In the genomic region with DNA sequence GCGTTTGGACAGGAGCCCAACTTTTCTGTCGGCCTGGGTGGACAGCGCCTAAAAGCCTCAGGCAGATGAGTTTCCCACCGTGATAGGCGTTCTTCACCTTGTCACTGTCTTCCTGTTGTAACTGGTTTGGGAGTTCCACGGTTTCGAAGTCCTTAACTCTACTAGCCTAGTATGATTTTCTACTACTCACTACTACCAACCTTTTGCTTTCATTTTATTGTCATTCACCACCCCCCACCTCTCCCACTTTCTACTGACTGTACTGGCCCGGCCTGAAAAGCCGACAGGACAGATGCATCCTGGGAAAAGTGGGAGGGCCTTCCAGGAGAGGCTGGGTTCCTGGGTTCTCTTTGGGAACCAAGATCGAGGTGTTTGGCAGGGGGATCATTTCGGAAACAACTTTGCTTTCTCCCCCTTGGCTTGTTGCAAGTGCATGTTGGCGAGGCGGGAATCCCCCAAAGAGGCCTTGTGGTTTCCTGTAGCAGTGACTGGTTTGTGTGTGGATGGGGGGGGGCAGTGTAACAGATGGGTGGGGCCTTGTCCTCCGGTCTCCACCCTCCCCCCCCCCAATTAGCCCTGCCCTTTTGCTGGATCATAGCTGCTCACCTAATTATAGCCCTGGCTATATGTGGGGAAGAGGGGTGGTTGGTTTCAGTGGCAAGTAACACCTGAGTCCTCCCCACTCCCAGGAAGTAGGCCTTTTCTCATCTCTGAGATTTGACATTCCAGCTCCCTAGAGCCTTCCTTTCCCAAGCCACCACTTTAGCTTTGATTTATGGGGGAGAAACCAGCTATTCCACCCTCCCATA, we compare ENCODE assay signal across 1 cellular context.
TF ChIP-seq lines count a peak whose summit lies in the region.

No MANE protein-coding gene starts in this region.

TF ChIP-seq in K562, 482 proteins besides CTCF, POLR2A, EP300 and RAD21 (continues in another document):
- TF ChIP-seq POLR2B (IDR thresholded peaks at IDR 0.05; ENCODE audit: low read depth, partially characterized antibody) (peak; percentile 66), HOXB6 (CRISPR knock-in tag; IDR thresholded peaks at IDR 0.05; ENCODE audit: borderline replicate concordance) (no peak), ZNF143 (CRISPR knock-in tag; IDR thresholded peaks at IDR 0.05) (peak; percentile 72), ZNF197 (CRISPR knock-in tag; IDR thresholded peaks at IDR 0.05; ENCODE audit: low read depth) (no peak), TBP (optimal IDR thresholded peaks at IDR 0.05; ENCODE audit: low read depth, low read length) (peak; percentile 79), BRD9 (IDR thresholded peaks at IDR 0.05; ENCODE audit: low read depth, partially characterized antibody) (no peak), CBFB (CRISPR knock-in tag; IDR thresholded peaks at IDR 0.05) (no peak), FOXK1 (CRISPR knock-in tag; IDR thresholded peaks at IDR 0.05; ENCODE audit: borderline replicate concordance) (no peak), TAF9B (IDR thresholded peaks at IDR 0.05; ENCODE audit: partially characterized antibody) (peak; percentile 48), SMARCE1 (IDR thresholded peaks at IDR 0.05) (0 out of 2 replicates have a peak, but pooled peaks have one; percentile 21), HMG20B (CRISPR knock-in tag; IDR thresholded peaks at IDR 0.05) (no peak), C11orf30 (IDR thresholded peaks at IDR 0.05; ENCODE audit: low read depth) (0 out of 2 replicates have a peak, but pooled peaks have one; percentile 6), HNRNPUL1 (IDR thresholded peaks at IDR 0.05; ENCODE audit: low read length) (peak; percentile 68; the same call in 1 of the 2 replicates), ZNF184 (CRISPR knock-in tag; IDR thresholded peaks at IDR 0.05) (no peak), DMBX1 (CRISPR knock-in tag; IDR thresholded peaks at IDR 0.05; ENCODE audit: borderline replicate concordance) (no peak), MAZ (CRISPR knock-in tag; conservative IDR thresholded peaks at IDR 0.05 in 1 of 2, IDR thresholded peaks at IDR 0.05 in 1 of 2) (peak; percentile 15 to 34; a peak in 1 of 4 replicates), ELF1 (tag; IDR thresholded peaks at IDR 0.05) (no peak), ZZZ3 (IDR thresholded peaks at IDR 0.05) (no peak), RAD51 (IDR thresholded peaks at IDR 0.05; ENCODE audit: borderline replicate concordance, low read depth) (no peak), SIN3A (IDR thresholded peaks at IDR 0.05; ENCODE audit: borderline replicate concordance in 2 of 2, control insufficient read depth in 1 of 2, low read depth in 2 of 2, low read length in 2 of 2) (no peak), PML (IDR thresholded peaks at IDR 0.05; ENCODE audit: low read length) (peak; percentile 40; the same call in 1 of the 2 replicates), MYC (IDR thresholded peaks at IDR 0.05; ENCODE audit: low read depth, low read length) (no peak), MYC (CRISPR knock-in tag; IDR thresholded peaks at IDR 0.05; ENCODE audit: borderline replicate concordance, low read depth) (no peak), ZNF75A (CRISPR knock-in tag; IDR thresholded peaks at IDR 0.05) (peak; percentile 76; the same call in 1 of the 2 replicates), FOXJ3 (CRISPR knock-in tag; IDR thresholded peaks at IDR 0.05) (no peak), RFX1 (IDR thresholded peaks at IDR 0.05) (no peak)
- TF ChIP-seq, protein P1, sequence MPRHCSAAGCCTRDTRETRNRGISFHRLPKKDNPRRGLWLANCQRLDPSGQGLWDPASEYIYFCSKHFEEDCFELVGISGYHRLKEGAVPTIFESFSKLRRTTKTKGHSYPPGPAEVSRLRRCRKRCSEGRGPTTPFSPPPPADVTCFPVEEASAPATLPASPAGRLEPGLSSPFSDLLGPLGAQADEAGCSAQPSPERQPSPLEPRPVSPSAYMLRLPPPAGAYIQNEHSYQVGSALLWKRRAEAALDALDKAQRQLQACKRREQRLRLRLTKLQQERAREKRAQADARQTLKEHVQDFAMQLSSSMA (CRISPR knock-in tag; IDR thresholded peaks at IDR 0.05), result no peak
- TF ChIP-seq, protein P2, sequence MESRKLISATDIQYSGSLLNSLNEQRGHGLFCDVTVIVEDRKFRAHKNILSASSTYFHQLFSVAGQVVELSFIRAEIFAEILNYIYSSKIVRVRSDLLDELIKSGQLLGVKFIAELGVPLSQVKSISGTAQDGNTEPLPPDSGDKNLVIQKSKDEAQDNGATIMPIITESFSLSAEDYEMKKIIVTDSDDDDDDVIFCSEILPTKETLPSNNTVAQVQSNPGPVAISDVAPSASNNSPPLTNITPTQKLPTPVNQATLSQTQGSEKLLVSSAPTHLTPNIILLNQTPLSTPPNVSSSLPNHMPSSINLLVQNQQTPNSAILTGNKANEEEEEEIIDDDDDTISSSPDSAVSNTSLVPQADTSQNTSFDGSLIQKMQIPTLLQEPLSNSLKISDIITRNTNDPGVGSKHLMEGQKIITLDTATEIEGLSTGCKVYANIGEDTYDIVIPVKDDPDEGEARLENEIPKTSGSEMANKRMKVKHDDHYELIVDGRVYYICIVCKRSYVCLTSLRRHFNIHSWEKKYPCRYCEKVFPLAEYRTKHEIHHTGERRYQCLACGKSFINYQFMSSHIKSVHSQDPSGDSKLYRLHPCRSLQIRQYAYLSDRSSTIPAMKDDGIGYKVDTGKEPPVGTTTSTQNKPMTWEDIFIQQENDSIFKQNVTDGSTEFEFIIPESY (CRISPR knock-in tag; IDR thresholded peaks at IDR 0.05), result no peak
- TF ChIP-seq, protein P3, sequence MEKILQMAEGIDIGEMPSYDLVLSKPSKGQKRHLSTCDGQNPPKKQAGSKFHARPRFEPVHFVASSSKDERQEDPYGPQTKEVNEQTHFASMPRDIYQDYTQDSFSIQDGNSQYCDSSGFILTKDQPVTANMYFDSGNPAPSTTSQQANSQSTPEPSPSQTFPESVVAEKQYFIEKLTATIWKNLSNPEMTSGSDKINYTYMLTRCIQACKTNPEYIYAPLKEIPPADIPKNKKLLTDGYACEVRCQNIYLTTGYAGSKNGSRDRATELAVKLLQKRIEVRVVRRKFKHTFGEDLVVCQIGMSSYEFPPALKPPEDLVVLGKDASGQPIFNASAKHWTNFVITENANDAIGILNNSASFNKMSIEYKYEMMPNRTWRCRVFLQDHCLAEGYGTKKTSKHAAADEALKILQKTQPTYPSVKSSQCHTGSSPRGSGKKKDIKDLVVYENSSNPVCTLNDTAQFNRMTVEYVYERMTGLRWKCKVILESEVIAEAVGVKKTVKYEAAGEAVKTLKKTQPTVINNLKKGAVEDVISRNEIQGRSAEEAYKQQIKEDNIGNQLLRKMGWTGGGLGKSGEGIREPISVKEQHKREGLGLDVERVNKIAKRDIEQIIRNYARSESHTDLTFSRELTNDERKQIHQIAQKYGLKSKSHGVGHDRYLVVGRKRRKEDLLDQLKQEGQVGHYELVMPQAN (IDR thresholded peaks at IDR 0.05; ENCODE audit: borderline replicate concordance), result peak; percentile 51
- TF ChIP-seq, protein P4, sequence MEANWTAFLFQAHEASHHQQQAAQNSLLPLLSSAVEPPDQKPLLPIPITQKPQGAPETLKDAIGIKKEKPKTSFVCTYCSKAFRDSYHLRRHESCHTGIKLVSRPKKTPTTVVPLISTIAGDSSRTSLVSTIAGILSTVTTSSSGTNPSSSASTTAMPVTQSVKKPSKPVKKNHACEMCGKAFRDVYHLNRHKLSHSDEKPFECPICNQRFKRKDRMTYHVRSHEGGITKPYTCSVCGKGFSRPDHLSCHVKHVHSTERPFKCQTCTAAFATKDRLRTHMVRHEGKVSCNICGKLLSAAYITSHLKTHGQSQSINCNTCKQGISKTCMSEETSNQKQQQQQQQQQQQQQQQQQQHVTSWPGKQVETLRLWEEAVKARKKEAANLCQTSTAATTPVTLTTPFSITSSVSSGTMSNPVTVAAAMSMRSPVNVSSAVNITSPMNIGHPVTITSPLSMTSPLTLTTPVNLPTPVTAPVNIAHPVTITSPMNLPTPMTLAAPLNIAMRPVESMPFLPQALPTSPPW (CRISPR knock-in tag; IDR thresholded peaks at IDR 0.05), result peak; percentile 94
- TF ChIP-seq, protein P5, sequence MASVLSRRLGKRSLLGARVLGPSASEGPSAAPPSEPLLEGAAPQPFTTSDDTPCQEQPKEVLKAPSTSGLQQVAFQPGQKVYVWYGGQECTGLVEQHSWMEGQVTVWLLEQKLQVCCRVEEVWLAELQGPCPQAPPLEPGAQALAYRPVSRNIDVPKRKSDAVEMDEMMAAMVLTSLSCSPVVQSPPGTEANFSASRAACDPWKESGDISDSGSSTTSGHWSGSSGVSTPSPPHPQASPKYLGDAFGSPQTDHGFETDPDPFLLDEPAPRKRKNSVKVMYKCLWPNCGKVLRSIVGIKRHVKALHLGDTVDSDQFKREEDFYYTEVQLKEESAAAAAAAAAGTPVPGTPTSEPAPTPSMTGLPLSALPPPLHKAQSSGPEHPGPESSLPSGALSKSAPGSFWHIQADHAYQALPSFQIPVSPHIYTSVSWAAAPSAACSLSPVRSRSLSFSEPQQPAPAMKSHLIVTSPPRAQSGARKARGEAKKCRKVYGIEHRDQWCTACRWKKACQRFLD (CRISPR knock-in tag; IDR thresholded peaks at IDR 0.05), result no peak
- TF ChIP-seq, protein P6, sequence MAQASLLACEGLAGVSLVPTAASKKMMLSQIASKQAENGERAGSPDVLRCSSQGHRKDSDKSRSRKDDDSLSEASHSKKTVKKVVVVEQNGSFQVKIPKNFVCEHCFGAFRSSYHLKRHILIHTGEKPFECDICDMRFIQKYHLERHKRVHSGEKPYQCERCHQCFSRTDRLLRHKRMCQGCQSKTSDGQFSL (CRISPR knock-in tag; IDR thresholded peaks at IDR 0.05), result peak; percentile 97
- TF ChIP-seq, protein P6 (tag; IDR thresholded peaks at IDR 0.05), result peak in 1 of 2 experiments; percentile 92; a peak in 2 of 4 replicates
- TF ChIP-seq, protein P7, sequence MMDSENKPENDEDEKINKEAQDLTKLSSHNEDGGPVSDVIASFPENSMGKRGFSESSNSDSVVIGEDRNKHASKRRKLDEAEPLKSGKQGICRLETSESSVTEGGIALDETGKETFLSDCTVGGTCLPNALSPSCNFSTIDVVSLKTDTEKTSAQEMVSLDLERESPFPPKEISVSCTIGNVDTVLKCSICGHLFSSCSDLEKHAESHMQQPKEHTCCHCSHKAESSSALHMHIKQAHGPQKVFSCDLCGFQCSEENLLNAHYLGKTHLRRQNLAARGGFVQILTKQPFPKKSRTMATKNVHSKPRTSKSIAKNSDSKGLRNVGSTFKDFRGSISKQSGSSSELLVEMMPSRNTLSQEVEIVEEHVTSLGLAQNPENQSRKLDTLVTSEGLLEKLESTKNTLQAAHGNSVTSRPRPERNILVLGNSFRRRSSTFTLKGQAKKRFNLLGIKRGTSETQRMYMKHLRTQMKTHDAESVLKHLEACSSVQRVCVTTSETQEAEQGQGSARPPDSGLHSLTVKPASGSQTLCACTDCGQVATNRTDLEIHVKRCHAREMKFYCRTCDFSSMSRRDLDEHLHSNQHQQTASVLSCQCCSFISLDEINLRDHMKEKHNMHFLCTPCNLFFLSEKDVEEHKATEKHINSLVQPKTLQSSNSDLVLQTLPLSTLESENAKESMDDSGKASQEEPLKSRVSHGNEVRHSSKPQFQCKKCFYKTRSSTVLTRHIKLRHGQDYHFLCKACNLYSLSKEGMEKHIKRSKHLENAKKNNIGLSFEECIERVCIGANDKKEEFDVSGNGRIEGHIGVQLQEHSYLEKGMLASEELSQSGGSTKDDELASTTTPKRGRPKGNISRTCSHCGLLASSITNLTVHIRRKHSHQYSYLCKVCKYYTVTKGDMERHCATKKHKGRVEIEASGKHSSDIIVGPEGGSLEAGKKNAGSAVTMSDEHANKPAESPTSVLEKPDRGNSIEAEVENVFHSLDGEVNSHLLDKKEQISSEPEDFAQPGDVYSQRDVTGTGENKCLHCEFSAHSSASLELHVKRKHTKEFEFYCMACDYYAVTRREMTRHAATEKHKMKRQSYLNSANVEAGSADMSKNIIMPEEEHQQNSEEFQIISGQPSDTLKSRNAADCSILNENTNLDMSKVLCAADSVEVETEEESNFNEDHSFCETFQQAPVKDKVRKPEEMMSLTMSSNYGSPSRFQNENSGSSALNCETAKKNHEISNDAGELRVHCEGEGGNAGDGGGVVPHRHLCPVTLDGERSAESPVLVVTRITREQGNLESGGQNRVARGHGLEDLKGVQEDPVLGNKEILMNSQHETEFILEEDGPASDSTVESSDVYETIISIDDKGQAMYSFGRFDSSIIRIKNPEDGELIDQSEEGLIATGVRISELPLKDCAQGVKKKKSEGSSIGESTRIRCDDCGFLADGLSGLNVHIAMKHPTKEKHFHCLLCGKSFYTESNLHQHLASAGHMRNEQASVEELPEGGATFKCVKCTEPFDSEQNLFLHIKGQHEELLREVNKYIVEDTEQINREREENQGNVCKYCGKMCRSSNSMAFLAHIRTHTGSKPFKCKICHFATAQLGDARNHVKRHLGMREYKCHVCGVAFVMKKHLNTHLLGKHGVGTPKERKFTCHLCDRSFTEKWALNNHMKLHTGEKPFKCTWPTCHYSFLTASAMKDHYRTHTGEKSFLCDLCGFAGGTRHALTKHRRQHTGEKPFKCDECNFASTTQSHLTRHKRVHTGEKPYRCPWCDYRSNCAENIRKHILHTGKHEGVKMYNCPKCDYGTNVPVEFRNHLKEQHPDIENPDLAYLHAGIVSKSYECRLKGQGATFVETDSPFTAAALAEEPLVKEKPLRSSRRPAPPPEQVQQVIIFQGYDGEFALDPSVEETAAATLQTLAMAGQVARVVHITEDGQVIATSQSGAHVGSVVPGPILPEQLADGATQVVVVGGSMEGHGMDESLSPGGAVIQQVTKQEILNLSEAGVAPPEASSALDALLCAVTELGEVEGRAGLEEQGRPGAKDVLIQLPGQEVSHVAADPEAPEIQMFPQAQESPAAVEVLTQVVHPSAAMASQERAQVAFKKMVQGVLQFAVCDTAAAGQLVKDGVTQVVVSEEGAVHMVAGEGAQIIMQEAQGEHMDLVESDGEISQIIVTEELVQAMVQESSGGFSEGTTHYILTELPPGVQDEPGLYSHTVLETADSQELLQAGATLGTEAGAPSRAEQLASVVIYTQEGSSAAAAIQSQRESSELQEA (IDR thresholded peaks at IDR 0.05; ENCODE audit: low read depth), result no peak
